Comparison of ENCODE assay signal across 13 cellular contexts in the genomic region with DNA sequence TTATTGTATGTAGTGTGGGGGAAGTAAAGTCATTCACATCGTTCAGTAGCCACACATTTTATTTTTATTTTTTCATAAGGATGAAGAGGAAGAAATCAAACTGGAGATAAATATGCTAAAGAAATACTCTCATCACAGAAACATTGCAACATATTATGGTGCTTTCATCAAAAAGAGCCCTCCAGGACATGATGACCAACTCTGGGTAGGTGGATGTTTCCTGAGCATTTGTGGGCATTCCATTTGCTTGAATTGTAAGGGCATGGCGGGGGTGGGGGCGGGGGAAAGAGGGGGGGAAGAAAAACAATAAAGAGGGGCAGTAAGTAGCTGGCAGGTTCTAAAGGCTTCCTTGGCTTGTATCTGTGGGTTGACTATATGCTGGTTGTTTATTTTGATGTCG.
DNase-seq lines count a peak whose midpoint lies in the region; ATAC-seq and TF ChIP-seq lines count a peak whose summit lies in the region.
"Had no signal": no experiment of that assay in that cellular context is flagged by ENCODE, and none has a peak within 500 bp of the region (broad histone marks: within the 10 kb centered on the region; RNA-seq: fewer than 3 reads in every experiment).

No MANE protein-coding gene starts in this region.

- H3K4me1 Mint-ChIP-seq in activated T-cell treated with anti-CD3 and anti-CD28 coated beads, Interleukin-2, amount 50 U/mL, for 72 hours (ENCODE audit: low read depth): peaks cover 74% of the 10 kb centered on the region
- peaks cover 77 to 80% (median 77%) of the 10 kb centered on the region in 3 donors for H3K4me1 Mint-ChIP-seq in T-cell
- peaks cover 53% of the 10 kb centered on the region for H3K4me1 Mint-ChIP-seq in stimulated activated effector memory CD8-positive, alpha-beta T cell treated with anti-CD3 and anti-CD28 coated beads, Interleukin-12 subunit alpha, Interleukin-12 subunit beta, amount 100 ng/mL, for 72 hours
- peaks cover 64% of the 10 kb centered on the region for H3K4me1 Mint-ChIP-seq in activated T-helper 2 cell treated with anti-CD3 and anti-CD28 coated beads, Interferon-gamma antibody, Interleukin-2, Interleukin-4, amounts not matched to agents 10 μg/mL and 5 μg/mL and 100 μg/mL, durations not matched to agents 14 hours and 24 hours and 36 hours (ENCODE audit: low read depth)

- intact Hi-C loops in activated T-helper 2 cell treated with anti-CD3 and anti-CD28 coated beads, Interferon-gamma antibody, Interleukin-2, Interleukin-4, amounts not matched to agents 10 μg/mL and 5 μg/mL and 100 μg/mL, durations not matched to agents 14 hours and 24 hours and 36 hours (cut with micrococcal nuclease): loop anchor here (1.0 to 10.0 kb wide), 6 partner anchors 53 to 519 kb away; partner anchors contain the start of genes RFX8 and RNF149

- ATAC-seq in activated T-cell treated with anti-CD3 and anti-CD28 coated beads, Interleukin-2, amount 50 U/mL, for 72 hours (replicated peaks in 1 of 2): no peak
- ATAC-seq in T-cell (replicated peaks in 1 of 4): no peak
- ATAC-seq in stimulated activated effector memory CD8-positive, alpha-beta T cell treated with anti-CD3 and anti-CD28 coated beads, Interleukin-12 subunit alpha, Interleukin-12 subunit beta, amount 100 ng/mL, for 72 hours: no peak
- ATAC-seq in activated CD4-positive, CD25-positive, alpha-beta regulatory T cell treated with anti-CD3 and anti-CD28 coated beads, Interleukin-2, amount 50 U/mL, for 24 hours: no peak

- H3K36me3 Mint-ChIP-seq in activated T-cell treated with anti-CD3 and anti-CD28 coated beads, Interleukin-2, amount 50 U/mL, for 72 hours (ENCODE audit: insufficient read depth in 2 of 2): peaks cover 0 to 3% of the 10 kb centered on the region in 2 donors
- peaks cover 14% of the 10 kb centered on the region for H3K36me3 Mint-ChIP-seq in T-cell
- H3K36me3 Mint-ChIP-seq in stimulated activated effector memory CD8-positive, alpha-beta T cell treated with anti-CD3 and anti-CD28 coated beads, Interleukin-12 subunit alpha, Interleukin-12 subunit beta, amount 100 ng/mL, for 72 hours: peaks cover 5% of the 10 kb centered on the region
- H3K36me3 Mint-ChIP-seq in activated T-helper 2 cell treated with anti-CD3 and anti-CD28 coated beads, Interferon-gamma antibody, Interleukin-2, Interleukin-4, amounts not matched to agents 10 μg/mL and 5 μg/mL and 100 μg/mL, durations not matched to agents 14 hours and 24 hours and 36 hours (ENCODE audit: low read depth): peaks cover 28% of the 10 kb centered on the region

- no peaks in the 10 kb centered on the region for H3K9me3 Mint-ChIP-seq in activated T-cell treated with anti-CD3 and anti-CD28 coated beads, Interleukin-2, amount 50 U/mL, for 72 hours
- no peaks in the 10 kb centered on the region for H3K9me3 Mint-ChIP-seq in T-cell
- H3K9me3 Mint-ChIP-seq in stimulated activated effector memory CD8-positive, alpha-beta T cell treated with anti-CD3 and anti-CD28 coated beads, Interleukin-12 subunit alpha, Interleukin-12 subunit beta, amount 100 ng/mL, for 72 hours: no peaks in the 10 kb centered on the region
- H3K9me3 Mint-ChIP-seq in activated T-helper 2 cell treated with anti-CD3 and anti-CD28 coated beads, Interferon-gamma antibody, Interleukin-2, Interleukin-4, amounts not matched to agents 10 μg/mL and 5 μg/mL and 100 μg/mL, durations not matched to agents 14 hours and 24 hours and 36 hours: no peaks in the 10 kb centered on the region
- H3K9me3 Mint-ChIP-seq: H9, WTC11 had no signal

- no peak for TF ChIP-seq CTCF in epithelial cell of esophagus (IDR thresholded peaks at IDR 0.05; ENCODE audit: insufficient read depth, low read depth, low read length, missing control alignments)

- POLR2A ChIA-PET in T-cell (lab: Charles Lee): interaction anchor here in 1 of 2 donors (0.8 to 1.1 kb wide), 2 partner anchors 68 to 120 kb away, joined by 4 read pairs; no protein-coding TSS in a partner anchor

- CTCF ChIA-PET in T-cell (lab: Charles Lee): interaction anchor here (0.5 to 3.4 kb wide), 12 partner anchors 8 to 1272 kb away, joined by 3 to 11 read pairs (median 4); no protein-coding TSS in a partner anchor

- peak overlapping the region; percentile 90 for H3K27ac Mint-ChIP-seq in activated T-cell treated with anti-CD3 and anti-CD28 coated beads, Interleukin-2, amount 50 U/mL, for 72 hours
- H3K27ac Mint-ChIP-seq in T-cell: peak overlapping the region; percentile 88 to 89
- H3K27ac Mint-ChIP-seq in stimulated activated effector memory CD8-positive, alpha-beta T cell treated with anti-CD3 and anti-CD28 coated beads, Interleukin-12 subunit alpha, Interleukin-12 subunit beta, amount 100 ng/mL, for 72 hours: peak overlapping the region; percentile 83
- no peak overlapping the region for H3K27ac Mint-ChIP-seq in activated T-helper 2 cell treated with anti-CD3 and anti-CD28 coated beads, Interferon-gamma antibody, Interleukin-2, Interleukin-4, amounts not matched to agents 10 μg/mL and 5 μg/mL and 100 μg/mL, durations not matched to agents 14 hours and 24 hours and 36 hours
- H3K27ac Mint-ChIP-seq: WTC11 had no signal

- no peak overlapping the region for H3K4me3 ChIP-seq in epithelial cell of esophagus (ENCODE audit: low read length)
- H3K4me3 ChIP-seq: gastrocnemius medialis, stomach had no signal

- no peaks in the 10 kb centered on the region for H3K27me3 Mint-ChIP-seq in activated T-cell treated with anti-CD3 and anti-CD28 coated beads, Interleukin-2, amount 50 U/mL, for 72 hours (ENCODE audit: low read depth)
- no peaks in the 10 kb centered on the region for H3K27me3 Mint-ChIP-seq in T-cell
- H3K27me3 Mint-ChIP-seq in activated T-helper 2 cell treated with anti-CD3 and anti-CD28 coated beads, Interferon-gamma antibody, Interleukin-2, Interleukin-4, amounts not matched to agents 10 μg/mL and 5 μg/mL and 100 μg/mL, durations not matched to agents 14 hours and 24 hours and 36 hours (ENCODE audit: low read depth): no peaks in the 10 kb centered on the region

- H3K4me3 Mint-ChIP-seq in activated T-cell treated with anti-CD3 and anti-CD28 coated beads, Interleukin-2, amount 50 U/mL, for 72 hours: peak overlapping the region; percentile 55 to 83
- H3K4me3 Mint-ChIP-seq in T-cell: peak overlapping the region in 1 of 3 donors; percentile 47
- peak overlapping the region; percentile 29 for H3K4me3 Mint-ChIP-seq in stimulated activated effector memory CD8-positive, alpha-beta T cell treated with anti-CD3 and anti-CD28 coated beads, Interleukin-12 subunit alpha, Interleukin-12 subunit beta, amount 100 ng/mL, for 72 hours
- H3K4me3 Mint-ChIP-seq in activated T-helper 2 cell treated with anti-CD3 and anti-CD28 coated beads, Interferon-gamma antibody, Interleukin-2, Interleukin-4, amounts not matched to agents 10 μg/mL and 5 μg/mL and 100 μg/mL, durations not matched to agents 14 hours and 24 hours and 36 hours (ENCODE audit: low read depth): no peak overlapping the region
- H3K4me3 Mint-ChIP-seq: H9, WTC11 had no signal

- DNase-seq in activated T-cell treated with anti-CD3 and anti-CD28 coated beads, Interleukin-2, amount 50 U/mL, for 72 hours: no peak
- no peak for DNase-seq in activated T-cell treated with anti-CD3 and anti-CD28 coated beads, Interleukin-2, amount 50 U/mL, for 1 hour
- DNase-seq in T-cell (no peak), epithelial cell of esophagus (ENCODE audit: low read depth) (peak; percentile 86), mucosa of gallbladder (ENCODE audit: low spot score) (no peak)
- DNase-seq in stimulated activated effector memory CD8-positive, alpha-beta T cell treated with anti-CD3 and anti-CD28 coated beads, Interleukin-12 subunit alpha, Interleukin-12 subunit beta, amount 100 ng/mL, for 72 hours (ENCODE audit: low spot score in 2 of 2): no peak
- DNase-seq in activated T-helper 2 cell treated with anti-CD3 and anti-CD28 coated beads, Interferon-gamma antibody, Interleukin-2, Interleukin-4, amounts not matched to agents 10 μg/mL and 5 μg/mL and 100 μg/mL, durations not matched to agents 14 hours and 24 hours and 36 hours (ENCODE audit: low spot score): no peak
- DNase-seq: NCI-H187 had no signal
